ENCODE assay signal across 10 cellular contexts in genomic region chr12:46459111-46459510, GRCh38.
DNase-seq lines count a peak whose midpoint lies in the region; ATAC-seq and TF ChIP-seq lines count a peak whose summit lies in the region.
"Had no signal": no experiment of that assay in that cellular context is flagged by ENCODE, and none has a peak within 500 bp of the region (broad histone marks: within the 10 kb centered on the region; RNA-seq: fewer than 3 reads in every experiment).

No MANE protein-coding gene starts in this region.

- DNase-seq in activated naive CD4-positive, alpha-beta T cell treated with Interleukin-2 at 50 U/mL for 16 hours, result peak; percentile 32
- DNase-seq in activated naive CD4-positive, alpha-beta T cell (lab: John Stamatoyannopoulos, UW), result no peak
- peak; percentile 60 for DNase-seq in activated CD8-positive, alpha-beta T cell treated with anti-CD3 and anti-CD28 coated beads for 36 hours
- peak; percentile 48 for DNase-seq in fibroblast of villous mesenchyme (ENCODE audit: low read depth)
- DNase-seq in stromal cell of bone marrow (ENCODE audit: low read depth), result peak; percentile 70
- no peak for DNase-seq in SK-N-DZ (ENCODE audit: low spot score)
- DNase-seq in SW480 (ENCODE audit: low spot score), result no peak
- DNase-seq: effector CD4-positive, alpha-beta T cell had no signal

- no peak overlapping the region for H3K4me3 ChIP-seq in fibroblast of villous mesenchyme (ENCODE audit: low read depth, low read length)

- peaks cover 66% of the 10 kb centered on the region for H3K4me1 Mint-ChIP-seq in activated CD8-positive, alpha-beta T cell treated with anti-CD3 and anti-CD28 coated beads for 36 hours (ENCODE audit: low read depth)

- peak overlapping the region; percentile 64 for H3K4me3 Mint-ChIP-seq in activated CD8-positive, alpha-beta T cell treated with anti-CD3 and anti-CD28 coated beads for 36 hours

- peak; percentile 70 for ATAC-seq in activated CD8-positive, alpha-beta T cell treated with anti-CD3 and anti-CD28 coated beads for 36 hours
- ATAC-seq in HG02571 (IDR thresholded peaks at IDR 0.05; ENCODE audit: unreplicated experiment), result no peak
- ATAC-seq: left lobe of liver had no signal

- POLR2A ChIA-PET in activated CD8-positive, alpha-beta T cell treated with anti-CD3 and anti-CD28 coated beads for 36 hours (lab: Charles Lee), result interaction anchor here (0.7 to 2.9 kb wide), 3 partner anchors 14 to 95 kb away, joined by 3 to 10 read pairs (median 3); no protein-coding TSS in a partner anchor

- intact Hi-C loops in activated CD8-positive, alpha-beta T cell treated with anti-CD3 and anti-CD28 coated beads for 36 hours (cut with micrococcal nuclease), result loop anchor here (5.0 kb wide), 1 partner anchor 87 kb away; the partner anchor contains the start of gene SLC38A2

- H3K9me3 Mint-ChIP-seq in activated CD8-positive, alpha-beta T cell treated with anti-CD3 and anti-CD28 coated beads for 36 hours, result peaks cover 3% of the 10 kb centered on the region

- no peak for TF ChIP-seq CTCF in activated CD8-positive, alpha-beta T cell treated with anti-CD3 and anti-CD28 coated beads for 36 hours (IDR thresholded peaks at IDR 0.05)
- TF ChIP-seq CTCF in fibroblast of villous mesenchyme (IDR thresholded peaks at IDR 0.05; ENCODE audit: insufficient read depth, low read depth, low read length), result no peak

- CTCF ChIA-PET in activated CD8-positive, alpha-beta T cell treated with anti-CD3 and anti-CD28 coated beads for 36 hours (lab: Charles Lee), result interaction anchor here (0.7 kb wide), 1 partner anchor 198 kb away, joined by 3 read pairs; no protein-coding TSS in a partner anchor

- H3K27ac Mint-ChIP-seq in activated CD8-positive, alpha-beta T cell treated with anti-CD3 and anti-CD28 coated beads for 36 hours, result peak overlapping the region; percentile 97

- H3K36me3 Mint-ChIP-seq in activated CD8-positive, alpha-beta T cell treated with anti-CD3 and anti-CD28 coated beads for 36 hours (ENCODE audit: low read depth), result no peaks in the 10 kb centered on the region

- H3K27me3 Mint-ChIP-seq in activated CD8-positive, alpha-beta T cell treated with anti-CD3 and anti-CD28 coated beads for 36 hours, result no peaks in the 10 kb centered on the region

Comparison
In these comparisons a context has a peak if more than half of its experiments do, and no peak if none do; other contexts are left out.
1. DNase-seq: peak in activated naive CD4-positive, alpha-beta T cell treated with Interleukin-2 at 50 U/mL for 16 hours (single experiment), activated CD8-positive, alpha-beta T cell treated with anti-CD3 and anti-CD28 coated beads for 36 hours (single experiment), fibroblast of villous mesenchyme (single experiment) and stromal cell of bone marrow (single experiment); none in activated naive CD4-positive, alpha-beta T cell (0 of 4), SK-N-DZ (single experiment) and SW480 (single experiment).